In the genomic region with DNA sequence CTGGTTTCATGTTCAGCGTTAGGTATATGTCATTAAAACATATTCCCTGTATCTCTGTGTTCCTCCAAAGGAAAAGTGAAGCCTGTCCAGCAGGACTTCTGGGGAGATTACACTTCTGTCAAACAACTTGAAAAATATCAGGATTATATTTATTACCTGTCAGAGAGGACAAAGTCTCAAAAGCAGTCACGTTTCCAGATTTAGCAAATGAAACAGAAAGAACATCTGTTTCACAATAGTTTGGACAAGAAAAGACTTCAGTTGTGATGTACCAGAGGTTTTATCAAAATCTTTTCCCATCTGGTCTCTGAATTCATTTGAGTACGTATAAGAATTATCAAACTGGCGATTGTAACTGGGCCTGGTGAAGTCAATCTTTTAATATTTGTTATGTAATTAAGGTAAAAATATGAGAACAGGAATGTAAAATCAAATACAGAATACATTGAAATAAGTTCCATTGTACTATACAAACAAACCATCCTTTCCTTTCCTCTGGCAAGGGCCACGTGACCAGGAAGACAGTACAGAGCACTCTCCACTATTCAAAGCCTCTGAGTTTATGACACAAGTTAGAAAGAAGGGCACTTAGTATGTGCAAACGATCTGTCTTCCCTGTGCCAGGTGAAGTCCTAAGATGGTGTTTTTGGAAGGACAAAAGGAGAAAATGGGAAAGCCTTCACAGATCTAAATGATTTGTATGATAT, we compare ENCODE assay signal across 10 cellular contexts. TPM values are rescaled to one million over a fixed set of nuclear protein-coding genes. Genes with fewer than 3 reads are reported as not detected.
DNase-seq lines count a peak whose midpoint lies in the region; ATAC-seq and TF ChIP-seq lines count a peak whose summit lies in the region.
"Had no signal": no experiment of that assay in that cellular context is flagged by ENCODE, and none has a peak within 500 bp of the region (broad histone marks: within the 10 kb centered on the region; RNA-seq: fewer than 3 reads in every experiment).

No MANE protein-coding gene starts in this region.

- peaks cover 36% of the 10 kb centered on the region for H3K4me1 ChIP-seq in MM.1S (ENCODE audit: low read length)

- peaks cover 25% of the 10 kb centered on the region for H3K36me3 Mint-ChIP-seq in nephron progenitor cell (ENCODE audit: low read depth)

- H3K27ac Mint-ChIP-seq in nephron progenitor cell: no peak overlapping the region

- no peaks in the 10 kb centered on the region for H3K9me2 ChIP-seq in MM.1S (replicated peaks; ENCODE audit: insufficient read depth, low read length)

- peak overlapping the region; percentile 74 for H3K27ac ChIP-seq in MM.1S (ENCODE audit: low read length)
- H3K27ac ChIP-seq: thyroid gland had no signal

- H4K20me1 ChIP-seq in MM.1S (ENCODE audit: insufficient read depth, low read length): peaks cover 7% of the 10 kb centered on the region

- DNase-seq in G401 (ENCODE audit: low spot score) (peak; percentile 58), MM.1S (peak; percentile 66), cerebellum (ENCODE audit: low spot score) (peak; percentile 23), nephron progenitor cell (no peak), T-helper 9 cell (no peak), NCI-H226 (no peak)
- DNase-seq: GDM1; stimulated activated CD4-positive, alpha-beta T cell treated with anti-CD3 and anti-CD28 coated beads, Interleukin-2, amount 100 ng/mL, for 48 hours; thyroid gland had no signal

- H3K27me3 Mint-ChIP-seq in nephron progenitor cell (ENCODE audit: low read depth, poor library complexity): peaks cover 5% of the 10 kb centered on the region

- H3K27me3 ChIP-seq in MM.1S (replicated peaks; ENCODE audit: insufficient read depth, low read length): no peaks in the 10 kb centered on the region
- H3K27me3 ChIP-seq: thyroid gland had no signal

- peak overlapping the region; percentile 89 for H3K4me3 Mint-ChIP-seq in nephron progenitor cell

- peak overlapping the region; percentile 90 for H3K4me3 ChIP-seq in MM.1S (ENCODE audit: low read length)
- H3K4me3 ChIP-seq: thyroid gland had no signal

- peaks cover 94% of the 10 kb centered on the region for H3K79me2 ChIP-seq in MM.1S (ENCODE audit: low read length)

- in situ Hi-C loops in G401 (cut with HindIII; ENCODE audit: low sequenced_read_pairs): no loop called here

- peaks cover 48% of the 10 kb centered on the region for H3K4me1 Mint-ChIP-seq in nephron progenitor cell

- H3K9me3 Mint-ChIP-seq in nephron progenitor cell: no peaks in the 10 kb centered on the region

- H3K36me3 ChIP-seq in MM.1S (replicated peaks; ENCODE audit: insufficient read depth, low read length): peaks cover 15% of the 10 kb centered on the region; the same call in 1 of the 2 replicates
- H3K36me3 ChIP-seq: thyroid gland had no signal

- TF ChIP-seq CTCF in MM.1S (IDR thresholded peaks at IDR 0.05; ENCODE audit: low read length) (no peak), nephron progenitor cell (IDR thresholded peaks at IDR 0.05) (no peak)

- peak overlapping the region; percentile 90 for H3K9ac ChIP-seq in MM.1S (ENCODE audit: low read length)

- H2AFZ ChIP-seq in MM.1S (ENCODE audit: low read length): no peak overlapping the region

- H3K9me3 ChIP-seq in MM.1S (replicated peaks; ENCODE audit: insufficient read depth, low read length): no peaks in the 10 kb centered on the region
- H3K9me3 ChIP-seq: thyroid gland had no signal

- ATAC-seq in GM18520 (IDR thresholded peaks at IDR 0.05; ENCODE audit: unreplicated experiment): no peak

- H3K4me2 ChIP-seq in MM.1S (ENCODE audit: low read depth, low read length): peak overlapping the region; percentile 82

- peaks cover 34% of the 10 kb centered on the region for H3F3A ChIP-seq in MM.1S (ENCODE audit: insufficient read depth, low read length)

RNA-seq across cellular contexts. Expression of a gene that starts 3.2 kb away (rescaled TPM):
- 50.4 and 63.7 TPM in 2 replicates for total RNA-seq in G401 (2014; rRNA removed; shearing (Covaris generic))
- total RNA-seq in cerebellum: 54.3 TPM

RNA-seq across cellular contexts. Expression of a gene that starts 3.5 kb away (rescaled TPM):
- 17.4 and 18.0 TPM in 2 replicates for total RNA-seq in G401 (2014; rRNA removed; shearing (Covaris generic))
- 24.5 TPM for total RNA-seq in cerebellum

Comparison
In these comparisons a context has a peak if more than half of its experiments do, and no peak if none do; other contexts are left out.
1. DNase-seq: peak in G401 (single experiment), MM.1S (single experiment) and cerebellum (single experiment); none in nephron progenitor cell (single experiment), T-helper 9 cell (single experiment) and NCI-H226 (single experiment).